ENCODE assay signal across 8 cellular contexts in the genomic region with DNA sequence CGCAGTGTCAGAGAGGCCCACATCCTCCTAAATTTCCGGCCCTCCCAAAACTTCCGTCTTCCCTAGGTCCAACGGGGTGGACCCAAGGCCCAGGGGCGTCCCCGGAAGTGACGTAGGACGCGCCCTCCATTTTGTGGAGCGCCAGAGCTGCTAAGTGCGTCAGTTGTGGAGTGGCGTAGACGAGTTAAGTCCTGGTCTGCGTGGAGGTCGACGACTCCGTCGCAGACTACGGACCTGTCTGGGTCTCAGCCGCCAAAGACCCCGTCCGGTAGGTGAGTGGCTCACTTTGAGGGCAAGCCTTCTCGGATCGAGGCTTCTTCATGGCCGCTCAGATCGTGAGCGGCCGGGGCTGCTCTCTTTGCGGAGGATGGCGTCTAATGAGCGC. TPM values are rescaled to one million over a fixed set of nuclear protein-coding genes. Genes with fewer than 3 reads are reported as not detected.
DNase-seq lines count a peak whose midpoint lies in the region; ATAC-seq and TF ChIP-seq lines count a peak whose summit lies in the region.

A gene (plus strand): TSS at position 159 of the 385 bp plus-strand sequence. CDS start 1,015 bp downstream, outside the sequence.

- peak; percentile 71 for ATAC-seq in HG02870 (IDR thresholded peaks at IDR 0.05; ENCODE audit: unreplicated experiment)
- peak; percentile 96 to 99 (median 98) for ATAC-seq in heart right ventricle
- peak; percentile 97 to 98 for ATAC-seq in upper lobe of left lung (ENCODE audit: low FRiP score in 2 of 2)

- TF ChIP-seq EP300 in upper lobe of left lung (IDR thresholded peaks at IDR 0.05), result peak in 1 of 4 donors; percentile 96

- whole genome bisulfite sequencing in heart right ventricle, 2 donors, result 0% methylated on average over 31 of the region's 31 CpGs
- WGBS in upper lobe of left lung, 2 donors, result 0% methylated on average over 11 to 17 of the region's 31 CpGs

- no peak for TF ChIP-seq CTCF in GM13976 (IDR thresholded peaks at IDR 0.05; ENCODE audit: borderline replicate concordance, control extremely low read depth, extremely low read depth, insufficient read depth, missing control alignments)
- TF ChIP-seq CTCF in heart right ventricle (IDR thresholded peaks at IDR 0.05), result no peak
- peak in 1 of 6 experiments; percentile 12 for TF ChIP-seq CTCF in upper lobe of left lung (IDR thresholded peaks at IDR 0.05)

- intact Hi-C loops in T-helper 1 cell treated with Interleukin-12 subunit alpha and Interleukin-12 subunit beta and Interleukin-4 antibody, amounts not matched to agents 30 ng/mL and 1 ng/mL, for 36 hours (cut with micrococcal nuclease), result loop anchor here (1.0 to 5.0 kb wide), 14 partner anchors 40 to 1950 kb away; a partner anchor contains a TSS
- intact Hi-C loops in heart right ventricle (cut with DNase I), result loop anchor here in 2 of 10 donors (1.0 to 2.0 kb wide), 2 partner anchors 72 to 156 kb away; a partner anchor contains a TSS
- intact Hi-C loops in posterior cingulate gyrus (cut with DNase I), result loop anchor here (1.0 to 5.0 kb wide), 2 partner anchors 157 to 370 kb away; a partner anchor contains a TSS

- H3K9me3 ChIP-seq in heart right ventricle (no peaks in the 10 kb centered on the region), upper lobe of left lung (no peaks in the 10 kb centered on the region)

- H3K27me3 ChIP-seq in heart right ventricle, result no peaks in the 10 kb centered on the region
- no peaks in the 10 kb centered on the region for H3K27me3 ChIP-seq in upper lobe of left lung

- H3K4me3 ChIP-seq in heart right ventricle (peak within 1 kb of the TSS; percentile 82 to 97 (median 92)), upper lobe of left lung (peak within 1 kb of the TSS; percentile 61 to 88 (median 75))

- in situ Hi-C loops in GM13976 (cut with MboI; ENCODE audit: low sequenced_read_pairs, unreplicated experiment), result no loop called here

- H3K36me3 ChIP-seq in heart right ventricle (peaks cover 0 to 43% (median 39%) of the 10 kb centered on the region in 9 donors), upper lobe of left lung (peaks cover 35 to 43% (median 39%) of the 10 kb centered on the region in 4 donors)

- TF ChIP-seq POLR2A in upper lobe of left lung (IDR thresholded peaks at IDR 0.05), result peak; percentile 68 to 99 (median 98)

- peak; percentile 93 for DNase-seq in GM13976 (ENCODE audit: low spot score)
- peak; percentile 84 for DNase-seq in NCI-H146 treated with DMSO at 0.1 percent for 48 hours (lab: John Stamatoyannopoulos, UW; ENCODE audit: unreplicated experiment)
- DNase-seq in amniotic epithelial cell (ENCODE audit: low read depth), result peak; percentile 93
- DNase-seq in heart right ventricle, result peak; percentile 95 to 97
- peak; percentile 93 to 100 (median 96) for DNase-seq in posterior cingulate gyrus
- DNase-seq in upper lobe of left lung, result peak; percentile 97

- H3K27ac ChIP-seq in heart right ventricle (peak within 1 kb of the TSS; percentile 98 to 100 (median 100)), upper lobe of left lung (peak within 1 kb of the TSS; percentile 99 to 100 (median 100))

- H3K4me1 ChIP-seq in heart right ventricle, result peaks cover 0 to 49% (median 46%) of the 10 kb centered on the region in 9 donors
- peaks cover 38 to 44% (median 41%) of the 10 kb centered on the region in 4 donors for H3K4me1 ChIP-seq in upper lobe of left lung

RNA-seq across cellular contexts. Expression of the gene that starts here (rescaled TPM):
- total RNA-seq in T-helper 1 cell treated with Interleukin-12 subunit alpha and Interleukin-12 subunit beta and Interleukin-4 antibody, amounts not matched to agents 30 ng/mL and 1 ng/mL, for 36 hours, result 294 and 309 TPM in 2 replicates
- total RNA-seq in heart right ventricle, result 100 to 1,000 TPM; 149 to 221 (median 173) TPM
- polyA plus RNA-seq in heart right ventricle, result 100 to 1,000 TPM; 135 to 310 TPM
- total RNA-seq in upper lobe of left lung, result 1,000 to 10,000 TPM in 1 of 6 donors, 100 to 1,000 TPM in 5; 238 to 1,033 (median 288) TPM

Comparison
In these comparisons a context has a peak if more than half of its experiments do, and no peak if none do; other contexts are left out.
1. Peak in every context shown above with its lines: DNase-seq, ATAC-seq, H3K4me3 ChIP-seq and H3K27ac ChIP-seq.